8 cellular contexts compared by ENCODE assay signal in genomic region chr21:14143999-14144398, GRCh38.
"Had no signal": no experiment of that assay in that cellular context is flagged by ENCODE, and none has a peak within 500 bp of the region (broad histone marks: within the 10 kb centered on the region; RNA-seq: fewer than 3 reads in every experiment).

No MANE protein-coding gene starts in this region.

- FAIRE-seq: HepG2, HTR-8/SVneo had no signal

- ATAC-seq: HepG2 had no signal

- H3K36me3 Mint-ChIP-seq: IgD-negative memory B cell had no signal

- H3K27ac ChIP-seq: HL-60, KMS-11 had no signal

- H3K9ac ChIP-seq: KMS-11 had no signal

- DNase-seq: IMR-90, KBM-7, KG1 had no signal

- H3K4me3 Mint-ChIP-seq: IgD-negative memory B cell had no signal

- H3K27ac Mint-ChIP-seq: IgD-negative memory B cell had no signal

- H3K4me2 ChIP-seq: KMS-11 had no signal
